ENCODE assay signal across 2 cellular contexts in the genomic region with DNA sequence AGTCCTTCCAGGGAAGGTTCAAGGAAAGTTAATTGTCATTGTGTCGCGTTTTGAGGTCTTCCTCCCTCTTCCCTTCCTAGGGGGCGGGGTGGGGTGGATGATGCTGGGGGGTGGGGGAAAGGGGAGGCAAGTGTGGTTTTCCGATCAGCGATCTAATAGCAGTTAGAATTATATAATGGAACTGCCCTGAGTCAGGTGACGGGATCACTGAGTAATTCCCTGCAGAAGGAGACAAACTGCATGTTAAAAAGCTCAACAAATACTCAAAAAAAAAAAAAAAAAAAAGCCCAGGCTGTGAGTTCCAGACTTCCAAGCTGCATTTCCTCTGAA.
TF ChIP-seq lines count a peak whose summit lies in the region.

No MANE protein-coding gene starts in this region.

TF ChIP-seq in SK-N-SH, 30 proteins besides CTCF, POLR2A, EP300 and RAD21 (continued from another document):
- TF ChIP-seq, protein P1, sequence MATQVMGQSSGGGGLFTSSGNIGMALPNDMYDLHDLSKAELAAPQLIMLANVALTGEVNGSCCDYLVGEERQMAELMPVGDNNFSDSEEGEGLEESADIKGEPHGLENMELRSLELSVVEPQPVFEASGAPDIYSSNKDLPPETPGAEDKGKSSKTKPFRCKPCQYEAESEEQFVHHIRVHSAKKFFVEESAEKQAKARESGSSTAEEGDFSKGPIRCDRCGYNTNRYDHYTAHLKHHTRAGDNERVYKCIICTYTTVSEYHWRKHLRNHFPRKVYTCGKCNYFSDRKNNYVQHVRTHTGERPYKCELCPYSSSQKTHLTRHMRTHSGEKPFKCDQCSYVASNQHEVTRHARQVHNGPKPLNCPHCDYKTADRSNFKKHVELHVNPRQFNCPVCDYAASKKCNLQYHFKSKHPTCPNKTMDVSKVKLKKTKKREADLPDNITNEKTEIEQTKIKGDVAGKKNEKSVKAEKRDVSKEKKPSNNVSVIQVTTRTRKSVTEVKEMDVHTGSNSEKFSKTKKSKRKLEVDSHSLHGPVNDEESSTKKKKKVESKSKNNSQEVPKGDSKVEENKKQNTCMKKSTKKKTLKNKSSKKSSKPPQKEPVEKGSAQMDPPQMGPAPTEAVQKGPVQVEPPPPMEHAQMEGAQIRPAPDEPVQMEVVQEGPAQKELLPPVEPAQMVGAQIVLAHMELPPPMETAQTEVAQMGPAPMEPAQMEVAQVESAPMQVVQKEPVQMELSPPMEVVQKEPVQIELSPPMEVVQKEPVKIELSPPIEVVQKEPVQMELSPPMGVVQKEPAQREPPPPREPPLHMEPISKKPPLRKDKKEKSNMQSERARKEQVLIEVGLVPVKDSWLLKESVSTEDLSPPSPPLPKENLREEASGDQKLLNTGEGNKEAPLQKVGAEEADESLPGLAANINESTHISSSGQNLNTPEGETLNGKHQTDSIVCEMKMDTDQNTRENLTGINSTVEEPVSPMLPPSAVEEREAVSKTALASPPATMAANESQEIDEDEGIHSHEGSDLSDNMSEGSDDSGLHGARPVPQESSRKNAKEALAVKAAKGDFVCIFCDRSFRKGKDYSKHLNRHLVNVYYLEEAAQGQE (IDR thresholded peaks at IDR 0.05; ENCODE audit: low read depth, low read length) = no peak
- TF ChIP-seq, protein P2, sequence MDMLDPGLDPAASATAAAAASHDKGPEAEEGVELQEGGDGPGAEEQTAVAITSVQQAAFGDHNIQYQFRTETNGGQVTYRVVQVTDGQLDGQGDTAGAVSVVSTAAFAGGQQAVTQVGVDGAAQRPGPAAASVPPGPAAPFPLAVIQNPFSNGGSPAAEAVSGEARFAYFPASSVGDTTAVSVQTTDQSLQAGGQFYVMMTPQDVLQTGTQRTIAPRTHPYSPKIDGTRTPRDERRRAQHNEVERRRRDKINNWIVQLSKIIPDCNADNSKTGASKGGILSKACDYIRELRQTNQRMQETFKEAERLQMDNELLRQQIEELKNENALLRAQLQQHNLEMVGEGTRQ (IDR thresholded peaks at IDR 0.05; ENCODE audit: borderline replicate concordance, low read depth, low read length) = no peak
- TF ChIP-seq, protein P3, sequence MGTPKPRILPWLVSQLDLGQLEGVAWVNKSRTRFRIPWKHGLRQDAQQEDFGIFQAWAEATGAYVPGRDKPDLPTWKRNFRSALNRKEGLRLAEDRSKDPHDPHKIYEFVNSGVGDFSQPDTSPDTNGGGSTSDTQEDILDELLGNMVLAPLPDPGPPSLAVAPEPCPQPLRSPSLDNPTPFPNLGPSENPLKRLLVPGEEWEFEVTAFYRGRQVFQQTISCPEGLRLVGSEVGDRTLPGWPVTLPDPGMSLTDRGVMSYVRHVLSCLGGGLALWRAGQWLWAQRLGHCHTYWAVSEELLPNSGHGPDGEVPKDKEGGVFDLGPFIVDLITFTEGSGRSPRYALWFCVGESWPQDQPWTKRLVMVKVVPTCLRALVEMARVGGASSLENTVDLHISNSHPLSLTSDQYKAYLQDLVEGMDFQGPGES (IDR thresholded peaks at IDR 0.05; ENCODE audit: low read depth, low read length) = no peak
- no peak for TF ChIP-seq GABPA (IDR thresholded peaks at IDR 0.05; ENCODE audit: low read depth)
- no peak for TF ChIP-seq YY1 (IDR thresholded peaks at IDR 0.05; ENCODE audit: low read depth)
- TF ChIP-seq POLR2AphosphoS5 (IDR thresholded peaks at IDR 0.05; ENCODE audit: low read depth, low read length) = no peak
- no peak for TF ChIP-seq FOXM1 (IDR thresholded peaks at IDR 0.05; ENCODE audit: low read depth)
- no peak for TF ChIP-seq JUND (IDR thresholded peaks at IDR 0.05)
- no peak for TF ChIP-seq TEAD4 (IDR thresholded peaks at IDR 0.05; ENCODE audit: borderline replicate concordance, insufficient read depth)
- TF ChIP-seq, protein P4, sequence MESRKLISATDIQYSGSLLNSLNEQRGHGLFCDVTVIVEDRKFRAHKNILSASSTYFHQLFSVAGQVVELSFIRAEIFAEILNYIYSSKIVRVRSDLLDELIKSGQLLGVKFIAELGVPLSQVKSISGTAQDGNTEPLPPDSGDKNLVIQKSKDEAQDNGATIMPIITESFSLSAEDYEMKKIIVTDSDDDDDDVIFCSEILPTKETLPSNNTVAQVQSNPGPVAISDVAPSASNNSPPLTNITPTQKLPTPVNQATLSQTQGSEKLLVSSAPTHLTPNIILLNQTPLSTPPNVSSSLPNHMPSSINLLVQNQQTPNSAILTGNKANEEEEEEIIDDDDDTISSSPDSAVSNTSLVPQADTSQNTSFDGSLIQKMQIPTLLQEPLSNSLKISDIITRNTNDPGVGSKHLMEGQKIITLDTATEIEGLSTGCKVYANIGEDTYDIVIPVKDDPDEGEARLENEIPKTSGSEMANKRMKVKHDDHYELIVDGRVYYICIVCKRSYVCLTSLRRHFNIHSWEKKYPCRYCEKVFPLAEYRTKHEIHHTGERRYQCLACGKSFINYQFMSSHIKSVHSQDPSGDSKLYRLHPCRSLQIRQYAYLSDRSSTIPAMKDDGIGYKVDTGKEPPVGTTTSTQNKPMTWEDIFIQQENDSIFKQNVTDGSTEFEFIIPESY (IDR thresholded peaks at IDR 0.05; ENCODE audit: borderline replicate concordance, low read depth) = no peak
- TF ChIP-seq NRF1 (IDR thresholded peaks at IDR 0.05; ENCODE audit: low read depth, low read length) = no peak
- TF ChIP-seq RXRA (IDR thresholded peaks at IDR 0.05; ENCODE audit: borderline replicate concordance, low read depth) = no peak
- no peak for TF ChIP-seq ELF1 (IDR thresholded peaks at IDR 0.05)
- TF ChIP-seq, protein P5, sequence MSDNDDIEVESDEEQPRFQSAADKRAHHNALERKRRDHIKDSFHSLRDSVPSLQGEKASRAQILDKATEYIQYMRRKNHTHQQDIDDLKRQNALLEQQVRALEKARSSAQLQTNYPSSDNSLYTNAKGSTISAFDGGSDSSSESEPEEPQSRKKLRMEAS (IDR thresholded peaks at IDR 0.05; ENCODE audit: low read depth) = no peak
- TF ChIP-seq EZH2phosphoT487 (IDR thresholded peaks at IDR 0.05; ENCODE audit: borderline replicate concordance, low read depth) = no peak
- no peak for TF ChIP-seq SIN3A (IDR thresholded peaks at IDR 0.05; ENCODE audit: borderline replicate concordance, low read depth, low read length)
- TF ChIP-seq FOSL2 (IDR thresholded peaks at IDR 0.05; ENCODE audit: borderline replicate concordance, low read depth) = no peak
- TF ChIP-seq MEF2A (IDR thresholded peaks at IDR 0.05; ENCODE audit: borderline replicate concordance, low read depth) = no peak
- TF ChIP-seq, protein P6, sequence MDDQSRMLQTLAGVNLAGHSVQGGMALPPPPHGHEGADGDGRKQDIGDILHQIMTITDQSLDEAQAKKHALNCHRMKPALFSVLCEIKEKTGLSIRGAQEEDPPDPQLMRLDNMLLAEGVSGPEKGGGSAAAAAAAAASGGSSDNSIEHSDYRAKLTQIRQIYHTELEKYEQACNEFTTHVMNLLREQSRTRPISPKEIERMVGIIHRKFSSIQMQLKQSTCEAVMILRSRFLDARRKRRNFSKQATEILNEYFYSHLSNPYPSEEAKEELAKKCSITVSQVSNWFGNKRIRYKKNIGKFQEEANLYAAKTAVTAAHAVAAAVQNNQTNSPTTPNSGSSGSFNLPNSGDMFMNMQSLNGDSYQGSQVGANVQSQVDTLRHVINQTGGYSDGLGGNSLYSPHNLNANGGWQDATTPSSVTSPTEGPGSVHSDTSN (IDR thresholded peaks at IDR 0.05) = no peak

TF ChIP-seq in SK-N-SH treated with all-trans-retinoic acid at 6 μM for 48 hours, 23 proteins besides CTCF, POLR2A, EP300 and RAD21 (continued from another document):
- TF ChIP-seq GLIS3 (CRISPR knock-in tag; IDR thresholded peaks at IDR 0.05) (no peak), ZNF8 (CRISPR knock-in tag; IDR thresholded peaks at IDR 0.05) (no peak), CSDC2 (CRISPR knock-in tag; IDR thresholded peaks at IDR 0.05) (no peak), ZC3H10 (CRISPR knock-in tag; IDR thresholded peaks at IDR 0.05) (no peak), ZFP30 (CRISPR knock-in tag; IDR thresholded peaks at IDR 0.05) (no peak), TOX (CRISPR knock-in tag; IDR thresholded peaks at IDR 0.05; ENCODE audit: borderline replicate concordance) (no peak), BACH2 (CRISPR knock-in tag; IDR thresholded peaks at IDR 0.05; ENCODE audit: borderline replicate concordance) (no peak), ZNF565 (CRISPR knock-in tag; conservative IDR thresholded peaks at IDR 0.05; ENCODE audit: low read depth) (no peak)
- TF ChIP-seq, protein P7, sequence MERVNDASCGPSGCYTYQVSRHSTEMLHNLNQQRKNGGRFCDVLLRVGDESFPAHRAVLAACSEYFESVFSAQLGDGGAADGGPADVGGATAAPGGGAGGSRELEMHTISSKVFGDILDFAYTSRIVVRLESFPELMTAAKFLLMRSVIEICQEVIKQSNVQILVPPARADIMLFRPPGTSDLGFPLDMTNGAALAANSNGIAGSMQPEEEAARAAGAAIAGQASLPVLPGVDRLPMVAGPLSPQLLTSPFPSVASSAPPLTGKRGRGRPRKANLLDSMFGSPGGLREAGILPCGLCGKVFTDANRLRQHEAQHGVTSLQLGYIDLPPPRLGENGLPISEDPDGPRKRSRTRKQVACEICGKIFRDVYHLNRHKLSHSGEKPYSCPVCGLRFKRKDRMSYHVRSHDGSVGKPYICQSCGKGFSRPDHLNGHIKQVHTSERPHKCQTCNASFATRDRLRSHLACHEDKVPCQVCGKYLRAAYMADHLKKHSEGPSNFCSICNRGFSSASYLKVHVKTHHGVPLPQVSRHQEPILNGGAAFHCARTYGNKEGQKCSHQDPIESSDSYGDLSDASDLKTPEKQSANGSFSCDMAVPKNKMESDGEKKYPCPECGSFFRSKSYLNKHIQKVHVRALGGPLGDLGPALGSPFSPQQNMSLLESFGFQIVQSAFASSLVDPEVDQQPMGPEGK (CRISPR knock-in tag; IDR thresholded peaks at IDR 0.05; ENCODE audit: borderline replicate concordance) = no peak
- TF ChIP-seq, protein P8, sequence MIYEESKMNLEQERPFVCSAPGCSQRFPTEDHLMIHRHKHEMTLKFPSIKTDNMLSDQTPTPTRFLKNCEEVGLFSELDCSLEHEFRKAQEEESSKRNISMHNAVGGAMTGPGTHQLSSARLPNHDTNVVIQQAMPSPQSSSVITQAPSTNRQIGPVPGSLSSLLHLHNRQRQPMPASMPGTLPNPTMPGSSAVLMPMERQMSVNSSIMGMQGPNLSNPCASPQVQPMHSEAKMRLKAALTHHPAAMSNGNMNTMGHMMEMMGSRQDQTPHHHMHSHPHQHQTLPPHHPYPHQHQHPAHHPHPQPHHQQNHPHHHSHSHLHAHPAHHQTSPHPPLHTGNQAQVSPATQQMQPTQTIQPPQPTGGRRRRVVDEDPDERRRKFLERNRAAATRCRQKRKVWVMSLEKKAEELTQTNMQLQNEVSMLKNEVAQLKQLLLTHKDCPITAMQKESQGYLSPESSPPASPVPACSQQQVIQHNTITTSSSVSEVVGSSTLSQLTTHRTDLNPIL (CRISPR knock-in tag; IDR thresholded peaks at IDR 0.05; ENCODE audit: low read depth) = no peak
TF ChIP-seq in SK-N-SH treated with all-trans-retinoic acid at 6 μM for 48 hours: peak in this region for 0.
